ENCODE assay signal across 22 cellular contexts in genomic region chr6:112933947-112934346, GRCh38.
DNase-seq lines count a peak whose midpoint lies in the region; ATAC-seq and TF ChIP-seq lines count a peak whose summit lies in the region.
"Had no signal": no experiment of that assay in that cellular context is flagged by ENCODE, and none has a peak within 500 bp of the region (broad histone marks: within the 10 kb centered on the region; RNA-seq: fewer than 3 reads in every experiment).

No MANE protein-coding gene starts in this region.

- no peak for TF ChIP-seq CTCF in IMR-90 (conservative IDR thresholded peaks at IDR 0.05; ENCODE audit: low read depth, low read length)
- no peak for TF ChIP-seq CTCF in choroid plexus epithelial cell (conservative IDR thresholded peaks at IDR 0.05; ENCODE audit: low read depth, low read length)

- TF ChIP-seq RAD21 in IMR-90 (IDR thresholded peaks at IDR 0.05; ENCODE audit: low read length), result no peak

- no peak overlapping the region for H3K9ac ChIP-seq in IMR-90 (ENCODE audit: low read depth, low read length)

- H3K27ac ChIP-seq in IMR-90 (ENCODE audit: insufficient read depth, low read length), result no peak overlapping the region
- H3K27ac ChIP-seq: C4-2B, PC-9 had no signal

- in situ Hi-C loops in IMR-90 (cut with MboI; ENCODE audit: low sequenced_read_pairs), result no loop called here

- CTCF ChIA-PET in IMR-90 (lab: Yijun Ruan, JAX), result no interaction called here

- no peak overlapping the region for H3K23ac ChIP-seq in IMR-90 (ENCODE audit: low read depth, low read length)

- H2AFZ ChIP-seq in IMR-90 (replicated peaks; ENCODE audit: low read length, poor library complexity), result no peak overlapping the region
- H2AFZ ChIP-seq: PC-9 had no signal

- H3K4me3 ChIP-seq in IMR-90 (ENCODE audit: insufficient read depth, low read depth, low read length) (no peak overlapping the region), choroid plexus epithelial cell (ENCODE audit: low read depth, low read length) (no peak overlapping the region)
- H3K4me3 ChIP-seq: PC-9 had no signal

- peak; percentile 74 for ATAC-seq in IMR-90 (ENCODE audit: low read depth)

- DNase-seq in AG08395 (ENCODE audit: low spot score) (peak; percentile 11), IMR-90 (peak; percentile 57), choroid plexus epithelial cell (ENCODE audit: low read depth) (peak; percentile 38), iris pigment epithelial cell (ENCODE audit: low read depth) (peak; percentile 54), activated gamma-delta T cell (lab: John Stamatoyannopoulos, UW) (no peak), cerebellum (ENCODE audit: low spot score) (no peak), Kasumi-1 (lab: John Stamatoyannopoulos, UW) (no peak)
- no peak for DNase-seq in stimulated activated CD4-positive, alpha-beta T cell treated with anti-CD3 and anti-CD28 coated beads, Interleukin-2, amount 100 ng/mL, for 48 hours
- DNase-seq: 8988T; Calu3; CD8-positive, alpha-beta memory T cell; Karpas-422; MM.1S; NCI-H1048; NCI-H1417 treated with DMSO at 0.1 percent for 48 hours; NCI-H187; NCI-H2107; NCI-H446 treated with DMSO at 0.1 percent for 48 hours; NCI-H526 treated with DMSO at 0.1 percent for 48 hours; PC-9; SIG-M5 had no signal

- H3K14ac ChIP-seq in IMR-90 (replicated peaks; ENCODE audit: low read depth, low read length), result no peak overlapping the region

- no peak overlapping the region for H3K56ac ChIP-seq in IMR-90 (ENCODE audit: extremely low read depth, insufficient read depth, low read length)

- no peaks in the 10 kb centered on the region for H3K9me3 ChIP-seq in IMR-90 (ENCODE audit: control insufficient read depth, insufficient read depth, low read length)

- no peak overlapping the region for H3K4ac ChIP-seq in IMR-90 (ENCODE audit: low read depth, low read length)

- H3K18ac ChIP-seq in IMR-90 (ENCODE audit: low read depth, low read length), result peak overlapping the region; percentile 35; the same call in 1 of the 2 replicates

- dilution Hi-C loops in IMR-90 (cut with HindIII; ENCODE audit: low sequenced_read_pairs, unreplicated experiment), result no loop called here

- H3K4me2 ChIP-seq in IMR-90 (ENCODE audit: low read depth, low read length), result no peak overlapping the region
- H3K4me2 ChIP-seq: PC-9 had no signal

- H2BK5ac ChIP-seq in IMR-90 (ENCODE audit: low read depth, low read length, poor library complexity, severe bottlenecking), result no peak overlapping the region

- POLR2A ChIA-PET in IMR-90 (lab: Charles Lee; ENCODE audit: unreplicated experiment), result no interaction called here

- H3K9me1 ChIP-seq in IMR-90 (ENCODE audit: insufficient read depth, low read length), result no peaks in the 10 kb centered on the region

- intact Hi-C loops in IMR-90 (cut with micrococcal nuclease), result no loop called here

- H3K36me3 ChIP-seq in IMR-90 (ENCODE audit: control insufficient read depth, insufficient read depth, low read length), result no peaks in the 10 kb centered on the region

- no peak overlapping the region; the same call in 2 of the 3 replicates for H2BK15ac ChIP-seq in IMR-90 (ENCODE audit: low read depth, low read length)

- no peak overlapping the region for H2AK9ac ChIP-seq in IMR-90 (replicated peaks; ENCODE audit: low read depth, low read length, poor library complexity)

- H2BK120ac ChIP-seq in IMR-90 (ENCODE audit: low read depth, low read length), result no peak overlapping the region

- H3K27me3 ChIP-seq in IMR-90 (ENCODE audit: control insufficient read depth, insufficient read depth, low read length), result no peaks in the 10 kb centered on the region

- H2BK20ac ChIP-seq in IMR-90 (ENCODE audit: low read depth, low read length), result no peak overlapping the region

- no peaks in the 10 kb centered on the region for H3K79me1 ChIP-seq in IMR-90 (ENCODE audit: low read depth in 1 of 2, low read length in 2 of 2)

- no peaks in the 10 kb centered on the region for H4K20me1 ChIP-seq in IMR-90 (ENCODE audit: insufficient read depth, low read length)

- TF ChIP-seq POLR2A in IMR-90 (IDR thresholded peaks at IDR 0.05; ENCODE audit: low read depth, low read length), result no peak

- peaks cover 6% of the 10 kb centered on the region for H3K4me1 ChIP-seq in IMR-90 (ENCODE audit: control insufficient read depth, insufficient read depth, low read length)

- no peak overlapping the region for H4K8ac ChIP-seq in IMR-90 (ENCODE audit: low read depth in 2 of 2, low read length in 2 of 2)

- no peak overlapping the region for H2AK5ac ChIP-seq in IMR-90 (ENCODE audit: low read depth, low read length)

- no peak overlapping the region for H4K91ac ChIP-seq in IMR-90 (ENCODE audit: insufficient read depth, low read depth, low read length)

- no peak overlapping the region for H4K5ac ChIP-seq in IMR-90 (ENCODE audit: low read depth, low read length)

- no TSS peak for BruUV-seq in IMR-90 (replicated peaks; lab: Mats Ljungman, UMichigan)

TF ChIP-seq in IMR-90, 13 proteins besides CTCF, POLR2A, EP300 and RAD21:
- TF ChIP-seq RFX5 (IDR thresholded peaks at IDR 0.05; ENCODE audit: low read depth, low read length) (no peak), RCOR1 (IDR thresholded peaks at IDR 0.05; ENCODE audit: insufficient replicate concordance, low read length) (no peak), FOS (IDR thresholded peaks at IDR 0.05; ENCODE audit: low read depth, low read length) (no peak), MXI1 (IDR thresholded peaks at IDR 0.05; ENCODE audit: borderline replicate concordance, low read depth, low read length) (no peak), SMC3 (IDR thresholded peaks at IDR 0.05; ENCODE audit: low read depth, low read length) (no peak), CHD1 (IDR thresholded peaks at IDR 0.05; ENCODE audit: low read depth, low read length) (no peak), MAZ (IDR thresholded peaks at IDR 0.05; ENCODE audit: borderline replicate concordance, low read depth, low read length) (no peak), USF2 (IDR thresholded peaks at IDR 0.05; ENCODE audit: low read depth, low read length) (no peak)
- TF ChIP-seq, protein P1, sequence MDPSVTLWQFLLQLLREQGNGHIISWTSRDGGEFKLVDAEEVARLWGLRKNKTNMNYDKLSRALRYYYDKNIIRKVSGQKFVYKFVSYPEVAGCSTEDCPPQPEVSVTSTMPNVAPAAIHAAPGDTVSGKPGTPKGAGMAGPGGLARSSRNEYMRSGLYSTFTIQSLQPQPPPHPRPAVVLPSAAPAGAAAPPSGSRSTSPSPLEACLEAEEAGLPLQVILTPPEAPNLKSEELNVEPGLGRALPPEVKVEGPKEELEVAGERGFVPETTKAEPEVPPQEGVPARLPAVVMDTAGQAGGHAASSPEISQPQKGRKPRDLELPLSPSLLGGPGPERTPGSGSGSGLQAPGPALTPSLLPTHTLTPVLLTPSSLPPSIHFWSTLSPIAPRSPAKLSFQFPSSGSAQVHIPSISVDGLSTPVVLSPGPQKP (IDR thresholded peaks at IDR 0.05; ENCODE audit: borderline replicate concordance, low read depth, low read length), result no peak

Comparison
In these comparisons a context has a peak if more than half of its experiments do, and no peak if none do; other contexts are left out.
1. DNase-seq: peak in AG08395 (single experiment), IMR-90 (single experiment), choroid plexus epithelial cell (single experiment) and iris pigment epithelial cell (single experiment); none in activated gamma-delta T cell (single experiment), cerebellum (single experiment), stimulated activated CD4-positive, alpha-beta T cell treated with anti-CD3 and anti-CD28 coated beads, Interleukin-2, amount 100 ng/mL, for 48 hours (0 of 2) and Kasumi-1 (0 of 2).